ENCODE assay signal across 19 cellular contexts in the genomic region with DNA sequence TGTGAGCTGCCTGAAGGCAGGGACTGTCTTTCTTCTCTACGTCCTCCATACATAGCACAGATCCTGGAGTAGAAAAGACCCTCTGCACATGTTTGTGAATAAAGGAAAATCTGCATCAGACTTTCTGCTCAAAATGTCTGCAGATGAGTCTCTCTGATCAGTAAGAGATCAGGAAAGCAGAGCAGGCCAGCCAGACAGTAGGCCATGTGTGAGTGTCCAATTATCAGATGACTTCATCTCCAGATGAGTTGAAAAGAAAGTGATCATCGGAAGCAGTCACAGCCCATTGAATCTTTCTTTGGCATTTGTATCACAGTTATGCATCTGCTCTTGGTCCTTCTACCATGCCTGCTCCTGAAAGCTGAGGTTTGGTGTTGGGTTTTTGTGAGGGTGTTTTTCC.
DNase-seq lines count a peak whose midpoint lies in the region; ATAC-seq, FAIRE-seq and TF ChIP-seq lines count a peak whose summit lies in the region.
"Had no signal": no experiment of that assay in that cellular context is flagged by ENCODE, and none has a peak within 500 bp of the region (broad histone marks: within the 10 kb centered on the region; RNA-seq: fewer than 3 reads in every experiment).

No MANE protein-coding gene starts in this region.

- H2AFZ ChIP-seq in GM23248 (no peak overlapping the region), GM12878 (ENCODE audit: control insufficient read depth, low read depth, low read length) (no peak overlapping the region)

- H4K20me1 ChIP-seq in GM23248 (ENCODE audit: insufficient read depth) (no peaks in the 10 kb centered on the region), GM12878 (ENCODE audit: control insufficient read depth, insufficient read depth) (no peaks in the 10 kb centered on the region)
- H4K20me1 ChIP-seq: BLaER1 treated with 17β-estradiol and CSF1 and Interleukin-3, amounts not matched to agents 10 nM and 100 nM had no signal

- TF ChIP-seq RAD21 in GM12878 (IDR thresholded peaks at IDR 0.05; ENCODE audit: insufficient read depth, low read depth, low read length) = no peak

- SMC1A ChIA-PET in GM12878 (lab: Charles Lee; ENCODE audit: uncharacterized antibody, unreplicated experiment) = interaction anchor here (1.5 kb wide), 1 partner anchor 14 kb away, joined by 4 read pairs; no protein-coding TSS in a partner anchor

- H3K4me3 ChIP-seq in GM23248 = no peak overlapping the region
- no peak overlapping the region for H3K4me3 ChIP-seq in GM12878
- H3K4me3 ChIP-seq: BLaER1 treated with 17β-estradiol and CSF1 and Interleukin-3, amounts not matched to agents 10 nM and 100 nM; HAP-1 had no signal

- WGBS in GM23248 (ENCODE audit: low coverage in 1 of 2, low lambda C conversion rate in 2 of 2, missing lambda C conversion rate in 2 of 2), 2 experiments = 37 to 38% methylated on average over 2 of the region's 2 CpGs
- WGBS in GM12878 (ENCODE audit: insufficient coverage, insufficient replicate concordance, low lambda C conversion rate, missing lambda C conversion rate) = 62% methylated on average over 2 of the region's 2 CpGs

- H3K9ac ChIP-seq in GM23248 (no peak overlapping the region), GM12878 (ENCODE audit: control insufficient read depth, insufficient read depth, low read length) (no peak overlapping the region)
- H3K9ac ChIP-seq: BLaER1 treated with 17β-estradiol and CSF1 and Interleukin-3, amounts not matched to agents 10 nM and 100 nM had no signal

- FAIRE-seq in GM12878 (lab: Jason Lieb, UNC) = no peak
- FAIRE-seq: A204.1, H54 had no signal

- no TSS peak for BruUV-seq in GM12878 (replicated peaks; lab: Mats Ljungman, UMichigan)

- H3K27me3 ChIP-seq in GM23248 (replicated peaks; ENCODE audit: insufficient read depth) (peaks cover 9% of the 10 kb centered on the region), GM12878 (replicated peaks in 1 of 2; ENCODE audit: control insufficient read depth in 2 of 2, insufficient read depth in 2 of 2, low read length in 1 of 2) (no peaks in the 10 kb centered on the region)
- H3K27me3 ChIP-seq: BLaER1 treated with 17β-estradiol and CSF1 and Interleukin-3, amounts not matched to agents 10 nM and 100 nM had no signal

- H3K27ac ChIP-seq in GM23248 (no peak overlapping the region), GM12878 (ENCODE audit: control insufficient read depth, insufficient read depth) (no peak overlapping the region)
- H3K27ac ChIP-seq: BLaER1 treated with 17β-estradiol and CSF1 and Interleukin-3, amounts not matched to agents 10 nM and 100 nM had no signal

- H3K4me2 ChIP-seq in GM23248 (ENCODE audit: unreplicated experiment) (no peak overlapping the region), GM12878 (ENCODE audit: control insufficient read depth, insufficient read depth) (no peak overlapping the region)
- H3K4me2 ChIP-seq: BLaER1 treated with 17β-estradiol and CSF1 and Interleukin-3, amounts not matched to agents 10 nM and 100 nM had no signal

- no peaks in the 10 kb centered on the region for H3K9me3 ChIP-seq in GM23248 (ENCODE audit: low read depth)
- H3K9me3 ChIP-seq in GM12878 (replicated peaks; ENCODE audit: control insufficient read depth, insufficient read depth, low read length) = no peaks in the 10 kb centered on the region; the same call in 2 of the 3 replicates
- H3K9me3 ChIP-seq: HAP-1 had no signal

- H3K4me1 ChIP-seq in GM23248 (ENCODE audit: insufficient read depth) (peaks cover 5% of the 10 kb centered on the region), GM12878 (ENCODE audit: control insufficient read depth, insufficient read depth, low read length) (peaks cover 2% of the 10 kb centered on the region; the same call in 1 of the 2 replicates)
- H3K4me1 ChIP-seq: BLaER1 treated with 17β-estradiol and CSF1 and Interleukin-3, amounts not matched to agents 10 nM and 100 nM; HAP-1 had no signal

- peak; percentile 21 for DNase-seq in GM23248
- peak; percentile 33 for DNase-seq in SK-N-DZ (ENCODE audit: low spot score)
- DNase-seq in GM12878 (ENCODE audit: low read depth, low spot score) = no peak
- DNase-seq in NCI-H146 (lab: John Stamatoyannopoulos, UW) = no peak
- DNase-seq: Calu3; CD4-positive, alpha-beta T cell; CD8-positive, alpha-beta memory T cell; COR-L47; DMS53; DMS79 treated with DMSO at 0.1 percent for 48 hours; GF-D8; GOT3; HFFc6 had no signal

- in situ Hi-C loops in GM23248 (cut with MboI) (no loop called here), GM12878 (cut with MboI) (no loop called here)

- RAD21 ChIA-PET in GM12878 (lab: Charles Lee; ENCODE audit: unreplicated experiment) = no interaction called here

- peak; percentile 48 for ATAC-seq in GM12878
- ATAC-seq in GM19035 (IDR thresholded peaks at IDR 0.05; ENCODE audit: unreplicated experiment) = no peak
- no peak for ATAC-seq in HG03139 (IDR thresholded peaks at IDR 0.05; ENCODE audit: unreplicated experiment)

- H3K36me3 ChIP-seq in GM23248 (ENCODE audit: low read depth) (no peaks in the 10 kb centered on the region), GM12878 (ENCODE audit: control insufficient read depth in 2 of 2, insufficient read depth in 2 of 2, low read length in 1 of 2) (no peaks in the 10 kb centered on the region)
- H3K36me3 ChIP-seq: BLaER1 treated with 17β-estradiol and CSF1 and Interleukin-3, amounts not matched to agents 10 nM and 100 nM; HAP-1 had no signal

- no peak for TF ChIP-seq POLR2A in GM12878 (IDR thresholded peaks at IDR 0.05; ENCODE audit: low read depth, low read length)

- TF ChIP-seq EP300 in GM12878 (IDR thresholded peaks at IDR 0.05; ENCODE audit: borderline replicate concordance in 1 of 2, control insufficient read depth in 1 of 2, low read depth in 2 of 2, low read length in 2 of 2) = no peak

- TF ChIP-seq CTCF in GM12878 (IDR thresholded peaks at IDR 0.05 in 2 of 3, conservative IDR thresholded peaks at IDR 0.05 in 1 of 3; ENCODE audit: control insufficient read depth in 2 of 3, extremely low read depth in 1 of 3, insufficient read depth in 1 of 3, low read depth in 3 of 3, low read length in 3 of 3) = no peak

- peaks cover 7% of the 10 kb centered on the region for H3F3A ChIP-seq in GM23248 (ENCODE audit: insufficient read depth)

- no peaks in the 10 kb centered on the region for H3K9me2 ChIP-seq in GM23248 (ENCODE audit: insufficient read depth)

- POLR2A ChIA-PET in GM12878 (lab: Charles Lee) = no interaction called here

- intact Hi-C loops in GM12878 (cut with micrococcal nuclease; ENCODE audit: unreplicated experiment) = no loop called here

- no peaks in the 10 kb centered on the region for H3K79me2 ChIP-seq in GM23248 (ENCODE audit: insufficient read depth)
- H3K79me2 ChIP-seq in GM12878 (ENCODE audit: control insufficient read depth, insufficient read depth, low read length) = no peaks in the 10 kb centered on the region

- CTCF ChIA-PET in GM12878 (lab: Yijun Ruan, JAX) = interaction anchor here (0.8 to 1.7 kb wide), 2 partner anchors 74 to 829 kb away, joined by 4 to 5 read pairs; no protein-coding TSS in a partner anchor

TF ChIP-seq in GM12878, 131 proteins besides CTCF, POLR2A, EP300 and RAD21:
- TF ChIP-seq, protein P1, sequence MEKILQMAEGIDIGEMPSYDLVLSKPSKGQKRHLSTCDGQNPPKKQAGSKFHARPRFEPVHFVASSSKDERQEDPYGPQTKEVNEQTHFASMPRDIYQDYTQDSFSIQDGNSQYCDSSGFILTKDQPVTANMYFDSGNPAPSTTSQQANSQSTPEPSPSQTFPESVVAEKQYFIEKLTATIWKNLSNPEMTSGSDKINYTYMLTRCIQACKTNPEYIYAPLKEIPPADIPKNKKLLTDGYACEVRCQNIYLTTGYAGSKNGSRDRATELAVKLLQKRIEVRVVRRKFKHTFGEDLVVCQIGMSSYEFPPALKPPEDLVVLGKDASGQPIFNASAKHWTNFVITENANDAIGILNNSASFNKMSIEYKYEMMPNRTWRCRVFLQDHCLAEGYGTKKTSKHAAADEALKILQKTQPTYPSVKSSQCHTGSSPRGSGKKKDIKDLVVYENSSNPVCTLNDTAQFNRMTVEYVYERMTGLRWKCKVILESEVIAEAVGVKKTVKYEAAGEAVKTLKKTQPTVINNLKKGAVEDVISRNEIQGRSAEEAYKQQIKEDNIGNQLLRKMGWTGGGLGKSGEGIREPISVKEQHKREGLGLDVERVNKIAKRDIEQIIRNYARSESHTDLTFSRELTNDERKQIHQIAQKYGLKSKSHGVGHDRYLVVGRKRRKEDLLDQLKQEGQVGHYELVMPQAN (conservative IDR thresholded peaks at IDR 0.05) = no peak
- TF ChIP-seq TBL1XR1 (IDR thresholded peaks at IDR 0.05; ENCODE audit: low read depth, low read length) = no peak

Comparison
In these comparisons a context has a peak if more than half of its experiments do, and no peak if none do; other contexts are left out.
1. DNase-seq: peak in GM23248 (single experiment) and SK-N-DZ (single experiment); none in GM12878 (single experiment) and NCI-H146 (single experiment).